Comparison of ENCODE assay signal across 1 cellular context in the genomic region with DNA sequence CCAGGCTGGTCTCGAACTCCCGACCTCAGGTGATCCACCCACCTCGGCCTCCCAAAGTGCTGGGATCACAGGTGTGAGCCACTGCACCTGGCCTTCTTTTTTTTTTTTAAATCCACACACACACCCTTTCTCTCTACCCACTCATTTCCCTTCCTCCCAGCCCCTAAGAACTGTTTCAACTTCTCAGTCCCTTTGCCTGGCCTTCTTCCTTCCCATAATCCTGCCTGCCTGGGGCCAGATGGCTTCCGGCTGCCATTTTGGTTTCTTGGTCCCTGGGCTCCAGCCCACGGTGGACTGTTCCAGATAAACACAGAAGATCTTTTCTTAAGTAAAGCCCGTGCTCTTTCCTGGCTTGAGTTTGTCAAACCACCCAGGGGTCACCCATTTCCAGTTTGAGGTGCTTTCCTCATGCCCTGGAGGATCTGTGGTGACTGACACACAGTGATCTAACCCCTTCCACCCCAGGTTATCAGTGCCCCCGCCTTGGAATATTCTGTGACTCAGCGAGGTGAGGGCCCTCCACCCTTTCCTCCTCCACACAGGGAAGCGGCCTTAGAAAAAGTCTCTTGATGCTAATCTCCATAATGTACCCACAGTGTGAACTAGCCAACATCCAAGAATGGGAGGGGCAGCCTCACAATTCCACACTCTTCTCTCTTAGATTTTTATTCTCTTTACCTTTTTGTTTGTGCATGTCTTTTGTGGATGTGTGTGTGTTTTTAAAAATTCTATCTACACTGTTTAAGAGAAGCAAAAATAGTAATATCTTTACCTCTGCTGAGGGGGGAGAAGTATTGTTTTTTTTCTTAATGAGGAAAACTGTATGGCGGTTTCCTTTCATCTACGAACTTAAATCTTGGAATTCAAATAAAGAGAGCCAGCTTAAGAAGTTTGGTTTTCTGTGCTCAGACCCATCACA.
TF ChIP-seq lines count a peak whose summit lies in the region.

No MANE protein-coding gene starts in this region.

TF ChIP-seq in K562, 482 proteins besides CTCF, POLR2A, EP300 and RAD21 (continued from another document and continues in another):
- TF ChIP-seq, protein P1, sequence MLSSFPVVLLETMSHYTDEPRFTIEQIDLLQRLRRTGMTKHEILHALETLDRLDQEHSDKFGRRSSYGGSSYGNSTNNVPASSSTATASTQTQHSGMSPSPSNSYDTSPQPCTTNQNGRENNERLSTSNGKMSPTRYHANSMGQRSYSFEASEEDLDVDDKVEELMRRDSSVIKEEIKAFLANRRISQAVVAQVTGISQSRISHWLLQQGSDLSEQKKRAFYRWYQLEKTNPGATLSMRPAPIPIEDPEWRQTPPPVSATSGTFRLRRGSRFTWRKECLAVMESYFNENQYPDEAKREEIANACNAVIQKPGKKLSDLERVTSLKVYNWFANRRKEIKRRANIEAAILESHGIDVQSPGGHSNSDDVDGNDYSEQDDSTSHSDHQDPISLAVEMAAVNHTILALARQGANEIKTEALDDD (IDR thresholded peaks at IDR 0.05) = peak; percentile 87
- TF ChIP-seq CREBBP (IDR thresholded peaks at IDR 0.05; ENCODE audit: low read depth, low read length) (no peak), SRF (CRISPR knock-in tag; IDR thresholded peaks at IDR 0.05) (0 out of 4 replicates have a peak, but pooled peaks of 1 of the 2 experiments have one; percentile 47), LARP7 (IDR thresholded peaks at IDR 0.05) (peak; percentile 89; the same call in 1 of the 2 replicates), HDAC2 (IDR thresholded peaks at IDR 0.05) (peak; percentile 95; the same call in 1 of the 2 replicates), VEZF1 (CRISPR knock-in tag; IDR thresholded peaks at IDR 0.05) (peak; percentile 97), ZNF354B (CRISPR knock-in tag; IDR thresholded peaks at IDR 0.05) (no peak; the same call in 1 of the 2 replicates), ZFX (CRISPR knock-in tag; IDR thresholded peaks at IDR 0.05) (peak; percentile 25), HDGF (IDR thresholded peaks at IDR 0.05) (peak; percentile 56; the same call in 1 of the 2 replicates), ZNF263 (CRISPR knock-in tag; IDR thresholded peaks at IDR 0.05; ENCODE audit: borderline replicate concordance) (no peak), ZFP36 (IDR thresholded peaks at IDR 0.05; ENCODE audit: low read depth, low read length, partially characterized antibody) (peak; percentile 42), SREBF1 (IDR thresholded peaks at IDR 0.05; ENCODE audit: borderline replicate concordance, low read depth, low read length) (no peak), RNF2 (IDR thresholded peaks at IDR 0.05) (peak; percentile 93), RBM15 (IDR thresholded peaks at IDR 0.05; ENCODE audit: insufficient read depth, low read length) (no peak), POLR2AphosphoS2 (IDR thresholded peaks at IDR 0.05; ENCODE audit: low read length) (no peak), SMAD4 (CRISPR knock-in tag; conservative IDR thresholded peaks at IDR 0.05) (peak; percentile 85), TBP (optimal IDR thresholded peaks at IDR 0.05; ENCODE audit: low read depth, low read length) (peak; percentile 50), ZNF57 (CRISPR knock-in tag; IDR thresholded peaks at IDR 0.05) (no peak), ARID1B (IDR thresholded peaks at IDR 0.05) (peak; percentile 97)
- TF ChIP-seq, protein P2, sequence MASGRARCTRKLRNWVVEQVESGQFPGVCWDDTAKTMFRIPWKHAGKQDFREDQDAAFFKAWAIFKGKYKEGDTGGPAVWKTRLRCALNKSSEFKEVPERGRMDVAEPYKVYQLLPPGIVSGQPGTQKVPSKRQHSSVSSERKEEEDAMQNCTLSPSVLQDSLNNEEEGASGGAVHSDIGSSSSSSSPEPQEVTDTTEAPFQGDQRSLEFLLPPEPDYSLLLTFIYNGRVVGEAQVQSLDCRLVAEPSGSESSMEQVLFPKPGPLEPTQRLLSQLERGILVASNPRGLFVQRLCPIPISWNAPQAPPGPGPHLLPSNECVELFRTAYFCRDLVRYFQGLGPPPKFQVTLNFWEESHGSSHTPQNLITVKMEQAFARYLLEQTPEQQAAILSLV (tag; IDR thresholded peaks at IDR 0.05) = peak; percentile 65; the same call in 1 of the 2 replicates
- TF ChIP-seq, protein P3, sequence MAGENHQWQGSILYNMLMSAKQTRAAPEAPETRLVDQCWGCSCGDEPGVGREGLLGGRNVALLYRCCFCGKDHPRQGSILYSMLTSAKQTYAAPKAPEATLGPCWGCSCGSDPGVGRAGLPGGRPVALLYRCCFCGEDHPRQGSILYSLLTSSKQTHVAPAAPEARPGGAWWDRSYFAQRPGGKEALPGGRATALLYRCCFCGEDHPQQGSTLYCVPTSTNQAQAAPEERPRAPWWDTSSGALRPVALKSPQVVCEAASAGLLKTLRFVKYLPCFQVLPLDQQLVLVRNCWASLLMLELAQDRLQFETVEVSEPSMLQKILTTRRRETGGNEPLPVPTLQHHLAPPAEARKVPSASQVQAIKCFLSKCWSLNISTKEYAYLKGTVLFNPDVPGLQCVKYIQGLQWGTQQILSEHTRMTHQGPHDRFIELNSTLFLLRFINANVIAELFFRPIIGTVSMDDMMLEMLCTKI (IDR thresholded peaks at IDR 0.05; ENCODE audit: partially characterized antibody) = no peak
- TF ChIP-seq, protein P4, sequence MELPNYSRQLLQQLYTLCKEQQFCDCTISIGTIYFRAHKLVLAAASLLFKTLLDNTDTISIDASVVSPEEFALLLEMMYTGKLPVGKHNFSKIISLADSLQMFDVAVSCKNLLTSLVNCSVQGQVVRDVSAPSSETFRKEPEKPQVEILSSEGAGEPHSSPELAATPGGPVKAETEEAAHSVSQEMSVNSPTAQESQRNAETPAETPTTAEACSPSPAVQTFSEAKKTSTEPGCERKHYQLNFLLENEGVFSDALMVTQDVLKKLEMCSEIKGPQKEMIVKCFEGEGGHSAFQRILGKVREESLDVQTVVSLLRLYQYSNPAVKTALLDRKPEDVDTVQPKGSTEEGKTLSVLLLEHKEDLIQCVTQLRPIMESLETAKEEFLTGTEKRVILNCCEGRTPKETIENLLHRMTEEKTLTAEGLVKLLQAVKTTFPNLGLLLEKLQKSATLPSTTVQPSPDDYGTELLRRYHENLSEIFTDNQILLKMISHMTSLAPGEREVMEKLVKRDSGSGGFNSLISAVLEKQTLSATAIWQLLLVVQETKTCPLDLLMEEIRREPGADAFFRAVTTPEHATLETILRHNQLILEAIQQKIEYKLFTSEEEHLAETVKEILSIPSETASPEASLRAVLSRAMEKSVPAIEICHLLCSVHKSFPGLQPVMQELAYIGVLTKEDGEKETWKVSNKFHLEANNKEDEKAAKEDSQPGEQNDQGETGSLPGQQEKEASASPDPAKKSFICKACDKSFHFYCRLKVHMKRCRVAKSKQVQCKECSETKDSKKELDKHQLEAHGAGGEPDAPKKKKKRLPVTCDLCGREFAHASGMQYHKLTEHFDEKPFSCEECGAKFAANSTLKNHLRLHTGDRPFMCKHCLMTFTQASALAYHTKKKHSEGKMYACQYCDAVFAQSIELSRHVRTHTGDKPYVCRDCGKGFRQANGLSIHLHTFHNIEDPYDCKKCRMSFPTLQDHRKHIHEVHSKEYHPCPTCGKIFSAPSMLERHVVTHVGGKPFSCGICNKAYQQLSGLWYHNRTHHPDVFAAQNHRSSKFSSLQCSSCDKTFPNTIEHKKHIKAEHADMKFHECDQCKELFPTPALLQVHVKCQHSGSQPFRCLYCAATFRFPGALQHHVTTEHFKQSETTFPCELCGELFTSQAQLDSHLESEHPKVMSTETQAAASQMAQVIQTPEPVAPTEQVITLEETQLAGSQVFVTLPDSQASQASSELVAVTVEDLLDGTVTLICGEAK (IDR thresholded peaks at IDR 0.05) = peak; percentile 72; the same call in 1 of the 2 replicates
- TF ChIP-seq, protein P4 (CRISPR knock-in tag; IDR thresholded peaks at IDR 0.05) = no peak
- TF ChIP-seq, protein P5, sequence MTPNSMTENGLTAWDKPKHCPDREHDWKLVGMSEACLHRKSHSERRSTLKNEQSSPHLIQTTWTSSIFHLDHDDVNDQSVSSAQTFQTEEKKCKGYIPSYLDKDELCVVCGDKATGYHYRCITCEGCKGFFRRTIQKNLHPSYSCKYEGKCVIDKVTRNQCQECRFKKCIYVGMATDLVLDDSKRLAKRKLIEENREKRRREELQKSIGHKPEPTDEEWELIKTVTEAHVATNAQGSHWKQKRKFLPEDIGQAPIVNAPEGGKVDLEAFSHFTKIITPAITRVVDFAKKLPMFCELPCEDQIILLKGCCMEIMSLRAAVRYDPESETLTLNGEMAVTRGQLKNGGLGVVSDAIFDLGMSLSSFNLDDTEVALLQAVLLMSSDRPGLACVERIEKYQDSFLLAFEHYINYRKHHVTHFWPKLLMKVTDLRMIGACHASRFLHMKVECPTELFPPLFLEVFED (CRISPR knock-in tag; conservative IDR thresholded peaks at IDR 0.05) = peak; percentile 58; the same call in 1 of the 2 replicates
- TF ChIP-seq, protein P6, sequence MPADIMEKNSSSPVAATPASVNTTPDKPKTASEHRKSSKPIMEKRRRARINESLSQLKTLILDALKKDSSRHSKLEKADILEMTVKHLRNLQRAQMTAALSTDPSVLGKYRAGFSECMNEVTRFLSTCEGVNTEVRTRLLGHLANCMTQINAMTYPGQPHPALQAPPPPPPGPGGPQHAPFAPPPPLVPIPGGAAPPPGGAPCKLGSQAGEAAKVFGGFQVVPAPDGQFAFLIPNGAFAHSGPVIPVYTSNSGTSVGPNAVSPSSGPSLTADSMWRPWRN (IDR thresholded peaks at IDR 0.05; ENCODE audit: low read depth) = peak; percentile 58; the same call in 1 of the 2 replicates
- TF ChIP-seq, protein P7, sequence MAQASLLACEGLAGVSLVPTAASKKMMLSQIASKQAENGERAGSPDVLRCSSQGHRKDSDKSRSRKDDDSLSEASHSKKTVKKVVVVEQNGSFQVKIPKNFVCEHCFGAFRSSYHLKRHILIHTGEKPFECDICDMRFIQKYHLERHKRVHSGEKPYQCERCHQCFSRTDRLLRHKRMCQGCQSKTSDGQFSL (CRISPR knock-in tag; IDR thresholded peaks at IDR 0.05) = no peak
- TF ChIP-seq, protein P7 (tag; IDR thresholded peaks at IDR 0.05) = peak in 1 of 2 experiments; percentile 64; a peak in 2 of 4 replicates
- TF ChIP-seq, protein P8, sequence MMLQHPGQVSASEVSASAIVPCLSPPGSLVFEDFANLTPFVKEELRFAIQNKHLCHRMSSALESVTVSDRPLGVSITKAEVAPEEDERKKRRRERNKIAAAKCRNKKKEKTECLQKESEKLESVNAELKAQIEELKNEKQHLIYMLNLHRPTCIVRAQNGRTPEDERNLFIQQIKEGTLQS (IDR thresholded peaks at IDR 0.05) = peak; percentile 91
- TF ChIP-seq, protein P8 (CRISPR knock-in tag; conservative IDR thresholded peaks at IDR 0.05) = 0 out of 2 replicates have a peak, but pooled peaks have one; percentile 29
- TF ChIP-seq, protein P9, sequence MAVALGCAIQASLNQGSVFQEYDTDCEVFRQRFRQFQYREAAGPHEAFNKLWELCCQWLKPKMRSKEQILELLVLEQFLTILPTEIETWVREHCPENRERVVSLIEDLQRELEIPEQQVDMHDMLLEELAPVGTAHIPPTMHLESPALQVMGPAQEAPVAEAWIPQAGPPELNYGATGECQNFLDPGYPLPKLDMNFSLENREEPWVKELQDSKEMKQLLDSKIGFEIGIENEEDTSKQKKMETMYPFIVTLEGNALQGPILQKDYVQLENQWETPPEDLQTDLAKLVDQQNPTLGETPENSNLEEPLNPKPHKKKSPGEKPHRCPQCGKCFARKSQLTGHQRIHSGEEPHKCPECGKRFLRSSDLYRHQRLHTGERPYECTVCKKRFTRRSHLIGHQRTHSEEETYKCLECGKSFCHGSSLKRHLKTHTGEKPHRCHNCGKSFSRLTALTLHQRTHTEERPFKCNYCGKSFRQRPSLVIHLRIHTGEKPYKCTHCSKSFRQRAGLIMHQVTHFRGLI (CRISPR knock-in tag; IDR thresholded peaks at IDR 0.05) = no peak
